8 cellular contexts compared by ENCODE assay signal in genomic region chr10:101353692-101354583, GRCh38. TPM values are rescaled to one million over a fixed set of nuclear protein-coding genes. Genes with fewer than 3 reads are reported as not detected.
DNase-seq lines count a peak whose midpoint lies in the region; ATAC-seq, FAIRE-seq and TF ChIP-seq lines count a peak whose summit lies in the region.

TSS of gene BTRC (plus strand) at chr10:101354165. CDS start at chr10:101354181, 16 bp downstream.

- TF ChIP-seq CTCF in BJ (IDR thresholded peaks at IDR 0.05; ENCODE audit: insufficient read depth, low read depth, low read length): no peak

- peak; percentile 90 for ATAC-seq in HG03460 (IDR thresholded peaks at IDR 0.05; ENCODE audit: unreplicated experiment)

- DNase-seq in BJ (ENCODE audit: low read depth) (peak; percentile 99), GM19240 (ENCODE audit: insufficient read length, low spot score) (peak; percentile 84), NCI-H526 (lab: John Stamatoyannopoulos, UW) (peak; percentile 97 to 98), kidney glomerular epithelial cell (lab: John Stamatoyannopoulos, UW) (peak; percentile 98)
- peak; percentile 96 for DNase-seq in activated CD4-positive, alpha-beta T cell treated with anti-CD3 and anti-CD28 coated beads for 48 hours
- DNase-seq in stimulated activated CD4-positive, alpha-beta T cell treated with anti-CD3 and anti-CD28 coated beads, Interleukin-1b, Interleukin-23, amount 100 ng/mL, for 1 hour (ENCODE audit: low read depth in 2 of 2): peak; percentile 78 to 86

- H3K27me3 ChIP-seq in BJ (ENCODE audit: control insufficient read depth, insufficient read depth, low read length): peaks cover 4% of the 10 kb centered on the region; the same call in 1 of the 2 replicates

- H3K4me3 ChIP-seq in BJ (ENCODE audit: low read depth, low read length): peak within 1 kb of the TSS; percentile 71

- FAIRE-seq in colon (lab: Jason Lieb, UNC): peak; percentile 75

- no peaks in the 10 kb centered on the region for H3K36me3 ChIP-seq in BJ (ENCODE audit: control insufficient read depth, insufficient read depth, low read length)

- POLR2A ChIA-PET in BJ (lab: Charles Lee): interaction anchor here (0.9 kb wide), 1 partner anchor 10 kb away, joined by 3 read pairs; no protein-coding TSS in a partner anchor

- CTCF ChIA-PET in BJ (lab: Yijun Ruan, JAX): interaction anchor here (0.7 to 1.4 kb wide), 4 partner anchors 10 to 55 kb away, joined by 3 read pairs; no protein-coding TSS in a partner anchor

RNA-seq across cellular contexts. Expression of gene BTRC, which starts in this region (rescaled TPM):
- polyA plus RNA-seq in BJ (2011; rRNA removed): 9.1 and 15.1 TPM in 2 replicates
- 12.0 and 15.2 TPM in 2 replicates for polyA minus RNA-seq in BJ (2011; rRNA and poly(A)+ RNA removed)

Comparison
In these comparisons a context has a peak if more than half of its experiments do, and no peak if none do; other contexts are left out.
1. Peak in every context shown above with its lines: DNase-seq, ATAC-seq and H3K4me3 ChIP-seq.